ENCODE assay signal across 1 cellular context in genomic region chr13:46778095-46778494, GRCh38.
TF ChIP-seq lines count a peak whose summit lies in the region.

No MANE protein-coding gene starts in this region.

TF ChIP-seq in SK-N-SH treated with all-trans-retinoic acid at 6 μM for 48 hours, 23 proteins besides CTCF, POLR2A, EP300 and RAD21 (continued from another document):
- no peak for TF ChIP-seq TSHZ2 (CRISPR knock-in tag; IDR thresholded peaks at IDR 0.05)
- TF ChIP-seq ISL1 (CRISPR knock-in tag; IDR thresholded peaks at IDR 0.05), result no peak
- no peak for TF ChIP-seq BACH2 (CRISPR knock-in tag; IDR thresholded peaks at IDR 0.05; ENCODE audit: borderline replicate concordance)
- TF ChIP-seq ZNF8 (CRISPR knock-in tag; IDR thresholded peaks at IDR 0.05), result no peak
- no peak for TF ChIP-seq GLIS3 (CRISPR knock-in tag; IDR thresholded peaks at IDR 0.05)
- no peak for TF ChIP-seq ESRRG (CRISPR knock-in tag; IDR thresholded peaks at IDR 0.05)
